In the genomic region with DNA sequence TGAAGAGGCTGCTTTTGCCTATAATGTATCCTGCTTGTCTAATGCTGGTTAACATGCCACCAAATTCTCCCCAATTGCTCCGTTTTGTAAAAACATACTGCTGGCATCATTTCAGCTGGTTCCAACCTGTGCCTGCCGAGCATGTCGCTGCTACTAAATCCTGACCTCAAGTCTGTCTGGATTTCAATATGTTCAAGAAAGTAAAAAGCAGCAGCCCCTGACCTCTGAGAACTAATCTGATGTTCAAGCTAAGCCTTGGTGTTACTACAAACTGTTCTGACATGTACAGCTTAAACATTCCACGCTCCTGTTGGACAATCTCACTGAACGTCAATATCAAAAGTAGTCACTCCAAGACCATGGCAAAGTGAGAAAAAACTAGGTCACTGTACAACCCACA, we compare ENCODE assay signal across 16 cellular contexts. TPM values are rescaled to one million over a fixed set of nuclear protein-coding genes. Genes with fewer than 3 reads are reported as not detected.
A peak's percentile ranks its signal among the peaks of the same experiment; 100 is the strongest.
DNase-seq lines count a peak whose midpoint lies in the region; ATAC-seq, FAIRE-seq and TF ChIP-seq lines count a peak whose summit lies in the region.
"Had no signal": no experiment of that assay in that cellular context is flagged by ENCODE, and none has a peak within 500 bp of the region (broad histone marks: within the 10 kb centered on the region; RNA-seq: fewer than 3 reads in every experiment).

No MANE protein-coding gene starts in this region.

- TF ChIP-seq EP300 in GM12878 (IDR thresholded peaks at IDR 0.05; ENCODE audit: borderline replicate concordance in 1 of 2, control insufficient read depth in 1 of 2, low read depth in 2 of 2, low read length in 2 of 2): no peak

- peaks cover 18 to 20% of the 10 kb centered on the region in 2 donors for H3K4me1 Mint-ChIP-seq in natural killer cell
- H3K4me1 Mint-ChIP-seq in natural killer cell treated with Interleukin-12 subunit alpha and Interleukin-12 subunit beta and Interleukin-15 and Interleukin-18, amount 100 ng/mL, for 72 hours (ENCODE audit: low read depth in 2 of 2): peaks cover 2 to 15% of the 10 kb centered on the region in 2 donors

- H3K9me3 ChIP-seq in HCT116 (ENCODE audit: control insufficient read depth in 1 of 2, insufficient read depth in 1 of 2, low read depth in 1 of 2, low read length in 2 of 2) (no peaks in the 10 kb centered on the region), GM12878 (replicated peaks; ENCODE audit: control insufficient read depth, insufficient read depth, low read length) (no peaks in the 10 kb centered on the region)
- H3K9me3 ChIP-seq: A549, BE2C, Caco-2 had no signal

- whole genome bisulfite sequencing in GM12878 (ENCODE audit: insufficient coverage, insufficient replicate concordance, low lambda C conversion rate, missing lambda C conversion rate): over 99% methylated on average over 5 of the region's 5 CpGs

- H3K4me2 ChIP-seq in HCT116 (ENCODE audit: low read length) (no peak overlapping the region), GM12878 (ENCODE audit: control insufficient read depth, insufficient read depth) (no peak overlapping the region)
- H3K4me2 ChIP-seq: A549, KMS-11 had no signal

- H3K36me3 ChIP-seq in HCT116 (ENCODE audit: control insufficient read depth in 1 of 2, insufficient read depth in 2 of 2, low read length in 2 of 2): peaks cover 5 to 18% of the 10 kb centered on the region in 2 experiments; a peak in 3 of 4 replicates
- H3K36me3 ChIP-seq in GM12878 (ENCODE audit: control insufficient read depth in 2 of 2, insufficient read depth in 2 of 2, low read length in 1 of 2): peaks cover 0 to 8% of the 10 kb centered on the region in 2 experiments; a peak in 1 of 4 replicates
- H3K36me3 ChIP-seq: BE2C had no signal

- peak overlapping the region; percentile 35 to 53 for H3K27ac Mint-ChIP-seq in natural killer cell
- no peak overlapping the region for H3K27ac Mint-ChIP-seq in natural killer cell treated with Interleukin-12 subunit alpha and Interleukin-12 subunit beta and Interleukin-15 and Interleukin-18, amount 100 ng/mL, for 72 hours

- TF ChIP-seq CTCF in natural killer cell (IDR thresholded peaks at IDR 0.05): no peak
- TF ChIP-seq CTCF in HCT116 (IDR thresholded peaks at IDR 0.05 in 2 of 3, conservative IDR thresholded peaks at IDR 0.05 in 1 of 3; ENCODE audit: borderline replicate concordance in 1 of 3, insufficient read depth in 1 of 3, low read depth in 2 of 3, low read length in 2 of 3): no peak
- TF ChIP-seq CTCF in GM12878 (IDR thresholded peaks at IDR 0.05 in 2 of 3, conservative IDR thresholded peaks at IDR 0.05 in 1 of 3; ENCODE audit: control insufficient read depth in 2 of 3, extremely low read depth in 1 of 3, insufficient read depth in 1 of 3, low read depth in 3 of 3, low read length in 3 of 3): no peak

- H3K36me3 Mint-ChIP-seq in natural killer cell: no peaks in the 10 kb centered on the region
- H3K36me3 Mint-ChIP-seq in natural killer cell treated with Interleukin-12 subunit alpha and Interleukin-12 subunit beta and Interleukin-15 and Interleukin-18, amount 100 ng/mL, for 72 hours: peaks cover 4% of the 10 kb centered on the region

- ATAC-seq in natural killer cell (no peak), HCT116 (no peak), GM12878 (no peak)
- no peak for ATAC-seq in natural killer cell treated with Interleukin-12 subunit alpha and Interleukin-12 subunit beta and Interleukin-15 and Interleukin-18, amount 100 ng/mL, for 72 hours
- ATAC-seq: A549 had no signal

- FAIRE-seq in GM12878 (lab: Jason Lieb, UNC) (no peak), urothelium cell line (lab: Jason Lieb, UNC) (peak; percentile 70)
- FAIRE-seq: A549 had no signal

- BruUV-seq in HCT116 (replicated peaks; lab: Mats Ljungman, UMichigan) (TSS peak; percentile 11), GM12878 (replicated peaks; lab: Mats Ljungman, UMichigan) (TSS peak; percentile 42)

- H3K27me3 Mint-ChIP-seq in natural killer cell (ENCODE audit: low read depth in 2 of 2): no peaks in the 10 kb centered on the region
- H3K27me3 Mint-ChIP-seq in natural killer cell treated with Interleukin-12 subunit alpha and Interleukin-12 subunit beta and Interleukin-15 and Interleukin-18, amount 100 ng/mL, for 72 hours: no peaks in the 10 kb centered on the region
- H3K27me3 Mint-ChIP-seq: CD8-positive, alpha-beta memory T cell had no signal

- 0 out of 4 replicates have a peak, but pooled peaks cover 0 to 5% of the 10 kb centered on the region in 2 experiments for H3K4me1 ChIP-seq in HCT116 (ENCODE audit: control insufficient read depth in 1 of 2, insufficient read depth in 2 of 2, low read length in 2 of 2)
- peaks cover 13% of the 10 kb centered on the region for H3K4me1 ChIP-seq in GM12878 (ENCODE audit: control insufficient read depth, insufficient read depth, low read length)
- H3K4me1 ChIP-seq: BE2C, Caco-2 had no signal

- TF ChIP-seq POLR2A in HCT116 (IDR thresholded peaks at IDR 0.05; ENCODE audit: borderline replicate concordance, extremely low read depth, insufficient read depth, insufficient read length) (no peak), GM12878 (IDR thresholded peaks at IDR 0.05; ENCODE audit: low read depth, low read length) (no peak)

- H3K9me3 Mint-ChIP-seq in natural killer cell: no peaks in the 10 kb centered on the region
- H3K9me3 Mint-ChIP-seq in natural killer cell treated with Interleukin-12 subunit alpha and Interleukin-12 subunit beta and Interleukin-15 and Interleukin-18, amount 100 ng/mL, for 72 hours: no peaks in the 10 kb centered on the region
- H3K9me3 Mint-ChIP-seq: CD8-positive, alpha-beta memory T cell had no signal

- intact Hi-C loops in natural killer cell (cut with micrococcal nuclease) (no loop called here), HCT116 (cut with micrococcal nuclease) (no loop called here), GM12878 (cut with micrococcal nuclease; ENCODE audit: unreplicated experiment) (no loop called here)

- H3K27me3 ChIP-seq in HCT116 (ENCODE audit: insufficient read depth, low read length): no peaks in the 10 kb centered on the region
- no peaks in the 10 kb centered on the region for H3K27me3 ChIP-seq in GM12878 (replicated peaks in 1 of 2; ENCODE audit: control insufficient read depth in 2 of 2, insufficient read depth in 2 of 2, low read length in 1 of 2)
- H3K27me3 ChIP-seq: BE2C had no signal

- POLR2A ChIA-PET in HCT116 (lab: Charles Lee) (no interaction called here), GM12878 (lab: Charles Lee) (interaction anchor here (1.0 to 1.6 kb wide), 2 partner anchors 51 to 82 kb away, joined by 6 to 9 read pairs; no protein-coding TSS in a partner anchor)

- H4K20me1 ChIP-seq in HCT116 (ENCODE audit: insufficient read depth) (0 out of 2 replicates have a peak, but pooled peaks cover 6% of the 10 kb centered on the region), GM12878 (ENCODE audit: control insufficient read depth, insufficient read depth) (no peaks in the 10 kb centered on the region)

- no peak overlapping the region for H3K4me3 Mint-ChIP-seq in natural killer cell
- H3K4me3 Mint-ChIP-seq in natural killer cell treated with Interleukin-12 subunit alpha and Interleukin-12 subunit beta and Interleukin-15 and Interleukin-18, amount 100 ng/mL, for 72 hours: no peak overlapping the region
- H3K4me3 Mint-ChIP-seq: CD8-positive, alpha-beta memory T cell had no signal

- SMC1A ChIA-PET in GM12878 (lab: Charles Lee; ENCODE audit: uncharacterized antibody, unreplicated experiment): interaction anchor here (0.6 to 2.7 kb wide), 8 partner anchors 13 to 263 kb away, joined by 3 to 17 read pairs (median 6); no protein-coding TSS in a partner anchor

- no peak overlapping the region for H2AFZ ChIP-seq in HCT116 (ENCODE audit: low read depth, low read length, poor library complexity, severe bottlenecking)
- no peak overlapping the region for H2AFZ ChIP-seq in GM12878 (ENCODE audit: control insufficient read depth, low read depth, low read length)

- DNase-seq in natural killer cell: no peak
- DNase-seq in natural killer cell treated with Interleukin-12 subunit alpha and Interleukin-12 subunit beta and Interleukin-15 and Interleukin-18, amount 100 ng/mL, for 72 hours (ENCODE audit: low spot score): no peak
- DNase-seq in HCT116 (ENCODE audit: low read depth, low spot score): no peak
- no peak for DNase-seq in GM12878 (ENCODE audit: low read depth, low spot score)
- no peak for DNase-seq in urothelium cell line (ENCODE audit: low spot score)
- DNase-seq in activated CD4-positive, CD25-positive, alpha-beta regulatory T cell (lab: John Stamatoyannopoulos, UW): no peak
- no peak for DNase-seq in kidney glomerular epithelial cell (lab: John Stamatoyannopoulos, UW)
- no peak for DNase-seq in A172 (ENCODE audit: low spot score)
- DNase-seq: BE2C; Caco-2; CD8-positive, alpha-beta memory T cell; DMS79; HCEC 1CT had no signal

- RAD21 ChIA-PET in HCT116 (lab: Charles Lee; ENCODE audit: low non-redundant PET in 1 of 2, low total read pairs in 2 of 2, uncharacterized antibody in 2 of 2, unreplicated experiment in 2 of 2) (interaction anchor here in 1 of 2 experiments (0.6 kb wide), 1 partner anchor 160 kb away, joined by 9 read pairs; no protein-coding TSS in a partner anchor), GM12878 (lab: Charles Lee; ENCODE audit: unreplicated experiment) (interaction anchor here (1.3 to 4.5 kb wide), 3 partner anchors 14 to 82 kb away, joined by 6 to 53 read pairs (median 16); partner anchors contain the start of gene SFT2D3)

- 0 out of 2 replicates have a peak, but pooled peaks cover 3% of the 10 kb centered on the region for H3K79me2 ChIP-seq in HCT116 (ENCODE audit: insufficient read depth, low read length)
- no peaks in the 10 kb centered on the region for H3K79me2 ChIP-seq in GM12878 (ENCODE audit: control insufficient read depth, insufficient read depth, low read length)

- TF ChIP-seq RAD21 in HCT116 (IDR thresholded peaks at IDR 0.05; ENCODE audit: low read depth): no peak
- TF ChIP-seq RAD21 in GM12878 (IDR thresholded peaks at IDR 0.05; ENCODE audit: insufficient read depth, low read depth, low read length): no peak

- CTCF ChIA-PET in HCT116 (lab: Charles Lee): no interaction called here
- CTCF ChIA-PET in GM12878 (lab: Yijun Ruan, JAX): interaction anchor here (1.5 to 3.5 kb wide), 3 partner anchors 47 to 97 kb away, joined by 3 to 11 read pairs (median 3); no protein-coding TSS in a partner anchor

- H3K9ac ChIP-seq in HCT116 (ENCODE audit: low read length) (no peak overlapping the region), GM12878 (ENCODE audit: control insufficient read depth, insufficient read depth, low read length) (no peak overlapping the region)
- H3K9ac ChIP-seq: KMS-11 had no signal

- H3K4me3 ChIP-seq in HCT116 (replicated peaks in 1 of 2; ENCODE audit: low read depth in 1 of 2, low read length in 2 of 2) (no peak overlapping the region), GM12878 (no peak overlapping the region)
- H3K4me3 ChIP-seq: A549 had no signal

- no peaks in the 10 kb centered on the region for H3K9me2 ChIP-seq in HCT116 (ENCODE audit: insufficient read depth)

- in situ Hi-C loops in GM12878 (cut with MboI): no loop called here

- no peak overlapping the region for H3K27ac ChIP-seq in HCT116 (ENCODE audit: low read depth, low read length)
- no peak overlapping the region for H3K27ac ChIP-seq in GM12878 (ENCODE audit: control insufficient read depth, insufficient read depth)
- H3K27ac ChIP-seq: A549, C4-2B, KMS-11 had no signal

RNA-seq across cellular contexts. Expression of gene SFT2D3, which starts 46.3 kb away (rescaled TPM):
- total RNA-seq in natural killer cell (1 to 10 TPM; 5.5 to 6.6 (median 6.4) TPM), HCT116 (2021; ENCODE audit: unreplicated experiment) (3.1 TPM), GM12878 (2014; rRNA removed) (8.4 and 9.3 TPM in 2 replicates), GM12878 (2014; rRNA removed; fragmentation: Illumina TruSeq; extraction: Trizol) (5.4 and 5.5 TPM in 2 replicates), GM12878 (2021) (6.2 and 6.5 TPM in 2 replicates)
- 1 to 10 TPM; 5.2 to 5.9 TPM for total RNA-seq in natural killer cell treated with Interleukin-12 subunit alpha and Interleukin-12 subunit beta and Interleukin-15 and Interleukin-18, amount 100 ng/mL, for 72 hours
- not detected in 2 replicates for polyA plus RNA-seq in HCT116 (2012)
- 9.5 and 11.1 TPM in 2 replicates for total RNA-seq in GM12878 (2013; cell fraction: nucleolus; rRNA removed)
- polyA plus RNA-seq in GM12878 (2011; ENCODE audit: low read depth): not detected
- polyA plus RNA-seq in GM12878 (2011; rRNA removed) (4.2 and 5.9 TPM in 2 replicates), GM12878 (2014; fragmentation: Illumina TruSeq; extraction: Trizol) (6.6 and 7.4 TPM in 2 replicates), GM12878 (2014; fragmentation: Nextera tagmentation; extraction: Ambion mirVana) (not detected), GM12878 (2014; rRNA removed) (6.6 and 6.8 TPM in 2 replicates), GM12878 (2016; fragmentation: Nextera tagmentation; extraction: Ambion mirVana) (not detected)
- polyA plus RNA-seq in GM12878 (2011; cell fraction: cytosol; rRNA removed): 2.9 and 3.2 TPM in 2 replicates
- 4.4 and 4.8 TPM in 2 replicates for polyA plus RNA-seq in GM12878 (2011; cell fraction: nucleus; rRNA removed)
- polyA plus RNA-seq in GM12878 (2012): not detected in 2 replicates
- polyA minus RNA-seq in GM12878 (2011; rRNA and poly(A)+ RNA removed): 3.9 and 5.7 TPM in 2 replicates
- 1.7 and 2.0 TPM in 2 replicates for polyA minus RNA-seq in GM12878 (2011; cell fraction: cytosol; rRNA and poly(A)+ RNA removed)
- polyA minus RNA-seq in GM12878 (2011; cell fraction: nucleus; rRNA and poly(A)+ RNA removed): 6.4 and 9.9 TPM in 2 replicates
- 9.0 and 11.3 TPM in 2 replicates for total RNA-seq in A172 (2014; rRNA removed; shearing (Covaris generic))

Comparison
In these comparisons a context has a peak if more than half of its experiments do, and no peak if none do; other contexts are left out.
1. H3K27ac Mint-ChIP-seq: peak in natural killer cell (2 of 2); none in natural killer cell treated with Interleukin-12 subunit alpha and Interleukin-12 subunit beta and Interleukin-15 and Interleukin-18, amount 100 ng/mL, for 72 hours (0 of 2).